8 cellular contexts compared by ENCODE assay signal in the genomic region with DNA sequence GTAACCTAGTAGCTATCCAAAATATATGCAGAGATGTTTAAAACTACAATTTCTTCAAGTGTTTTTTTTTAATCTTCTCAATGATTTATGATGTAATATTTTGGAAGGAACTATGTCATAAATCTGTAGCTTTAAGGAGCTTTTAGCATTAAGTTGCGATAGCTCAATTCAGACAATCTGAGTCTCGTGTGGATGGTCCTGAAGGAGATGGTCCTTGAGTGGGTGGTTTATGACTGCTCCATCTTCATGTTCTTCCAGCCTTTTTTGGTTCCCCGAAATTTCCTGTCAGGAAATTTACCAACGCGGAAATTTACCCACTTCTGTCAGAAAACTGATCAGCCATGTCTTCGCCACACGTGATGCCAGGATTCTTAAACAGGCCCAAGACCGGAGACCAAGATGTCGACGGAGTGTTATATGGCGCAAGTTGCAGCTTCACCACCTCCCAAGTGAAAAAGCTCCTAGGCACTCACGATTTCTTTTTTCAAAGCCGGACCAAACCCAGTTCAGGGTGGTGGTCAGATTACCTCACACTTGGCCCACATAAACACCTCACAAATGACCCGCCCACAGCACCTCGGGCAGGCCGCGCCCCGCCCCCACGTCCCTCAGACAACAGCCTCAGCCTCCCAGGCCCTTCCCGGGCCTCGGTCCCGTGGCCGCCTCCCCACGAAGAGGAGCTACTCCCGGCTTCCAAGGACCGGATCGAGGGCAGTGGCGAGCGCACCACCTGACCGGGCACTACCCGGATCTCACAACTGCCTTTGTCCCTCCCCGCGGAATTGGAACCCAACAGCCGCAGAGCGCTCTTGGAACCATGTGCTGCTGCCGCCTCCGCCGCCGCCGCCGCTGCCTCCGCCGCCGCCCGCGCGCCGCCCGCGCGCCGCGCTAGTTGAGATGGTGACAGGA. TPM values are rescaled to one million over a fixed set of nuclear protein-coding genes. Genes with fewer than 3 reads are reported as not detected.
DNase-seq lines count a peak whose midpoint lies in the region; ATAC-seq and FAIRE-seq lines count a peak whose summit lies in the region.

Gene MORC2 (minus strand): TSS at position 760 of the 909 bp plus-strand sequence. CDS start 885 bp downstream, outside the sequence.

- H3K9me3 Mint-ChIP-seq in T-cell: peaks cover 7 to 39% (median 27%) of the 10 kb centered on the region in 3 donors

- H3K36me3 ChIP-seq in esophagus (ENCODE audit: control insufficient read depth in 2 of 2, insufficient read depth in 2 of 2, low read length in 1 of 2) (peaks cover 5 to 11% of the 10 kb centered on the region in 2 donors), muscle layer of colon (ENCODE audit: insufficient read depth, low read length) (peaks cover 20% of the 10 kb centered on the region)

- DNase-seq in COLO668 (lab: John Stamatoyannopoulos, UW; ENCODE audit: unreplicated experiment): peak; percentile 82
- DNase-seq in T-cell: peak in 2 of 34 experiments; percentile 2 to 3
- DNase-seq in urothelium cell line (ENCODE audit: low spot score): peak; percentile 67
- no peak for DNase-seq in activated CD4-positive, alpha-beta T cell treated with anti-CD3 and anti-CD28 coated beads for 4 hours

- H3K9ac ChIP-seq in muscle layer of colon (ENCODE audit: low read length): peak within 1 kb of the TSS; percentile 54

- H3K27ac Mint-ChIP-seq in T-cell: peak within 1 kb of the TSS; percentile 92 to 94

- 22 to 25% methylated on average over 42 to 53 of the region's 53 CpGs for WGBS in esophagus, 2 donors

- no peaks in the 10 kb centered on the region for H3K27me3 Mint-ChIP-seq in T-cell

- H3K4me1 ChIP-seq in esophagus (ENCODE audit: control insufficient read depth in 2 of 2, insufficient read depth in 2 of 2, low read length in 1 of 2) (peaks cover 0 to 7% of the 10 kb centered on the region in 2 donors), muscle layer of colon (ENCODE audit: insufficient read depth, low read length) (peaks cover 25% of the 10 kb centered on the region)

- peaks cover 50% of the 10 kb centered on the region for H3K36me3 Mint-ChIP-seq in T-cell

- FAIRE-seq in urothelium cell line (lab: Jason Lieb, UNC): no peak

- no peaks in the 10 kb centered on the region for H3K27me3 ChIP-seq in esophagus (ENCODE audit: control insufficient read depth in 1 of 2, insufficient read depth in 2 of 2, low read length in 2 of 2)
- H3K27me3 ChIP-seq in muscle layer of colon (ENCODE audit: control insufficient read depth in 1 of 2, insufficient read depth in 2 of 2, low read length in 2 of 2): no peaks in the 10 kb centered on the region

- peaks cover 34 to 72% (median 61%) of the 10 kb centered on the region in 3 donors for H3K4me1 Mint-ChIP-seq in T-cell

- H3K4me3 Mint-ChIP-seq in T-cell: peak within 1 kb of the TSS; percentile 90 to 91 (median 91)

- ATAC-seq in GM19351 (IDR thresholded peaks at IDR 0.05; ENCODE audit: unreplicated experiment): peak; percentile 27
- ATAC-seq in HG03520 (IDR thresholded peaks at IDR 0.05; ENCODE audit: unreplicated experiment): peak; percentile 13
- peak in 1 of 4 experiments; percentile 44 for ATAC-seq in T-cell (replicated peaks in 1 of 4)

- POLR2A ChIA-PET in T-cell (lab: Charles Lee): interaction anchor here (0.6 to 1.0 kb wide), 7 partner anchors 13 to 377 kb away, joined by 3 to 5 read pairs (median 3); partner anchors contain the start of gene PES1 (in 1 of the 2)

- H3K27ac ChIP-seq in esophagus (ENCODE audit: low read depth in 2 of 2, low read length in 1 of 2) (peak within 1 kb of the TSS; percentile 92 to 95), muscle layer of colon (ENCODE audit: low read depth, low read length) (peak within 1 kb of the TSS; percentile 87)

- CTCF ChIA-PET in T-cell (lab: Charles Lee): interaction anchor here (0.6 to 1.9 kb wide), 11 partner anchors 18 to 334 kb away, joined by 3 to 6 read pairs (median 4); partner anchors contain the start of gene PIK3IP1 (in 1 of the 2)

- H3K4me3 ChIP-seq in esophagus (ENCODE audit: low read depth in 1 of 2, low read length in 2 of 2) (peak within 1 kb of the TSS; percentile 67 to 80), muscle layer of colon (ENCODE audit: low read depth in 1 of 2, low read length in 2 of 2) (peak within 1 kb of the TSS; percentile 91 to 92)

- H3K9me3 ChIP-seq in esophagus (ENCODE audit: control insufficient read depth in 2 of 2, insufficient read depth in 1 of 2, low read depth in 1 of 2, low read length in 1 of 2) (peaks cover 0 to 6% of the 10 kb centered on the region in 2 donors), muscle layer of colon (ENCODE audit: low read length) (peaks cover 18% of the 10 kb centered on the region)

RNA-seq across cellular contexts. Expression of gene MORC2, which starts in this region (rescaled TPM):
- total RNA-seq in T-cell: 10 to 100 TPM; 33.6 to 49.1 (median 45.4) TPM
- polyA plus RNA-seq in esophagus: 10 to 100 TPM in 1 of 2 donors, 1 to 10 TPM in 1; 8.4 to 19.3 TPM

Comparison
In these comparisons a context has a peak if more than half of its experiments do, and no peak if none do; other contexts are left out.
1. DNase-seq: peak in COLO668 (single experiment) and urothelium cell line (single experiment); none in activated CD4-positive, alpha-beta T cell treated with anti-CD3 and anti-CD28 coated beads for 4 hours (0 of 2).